In the genomic region with DNA sequence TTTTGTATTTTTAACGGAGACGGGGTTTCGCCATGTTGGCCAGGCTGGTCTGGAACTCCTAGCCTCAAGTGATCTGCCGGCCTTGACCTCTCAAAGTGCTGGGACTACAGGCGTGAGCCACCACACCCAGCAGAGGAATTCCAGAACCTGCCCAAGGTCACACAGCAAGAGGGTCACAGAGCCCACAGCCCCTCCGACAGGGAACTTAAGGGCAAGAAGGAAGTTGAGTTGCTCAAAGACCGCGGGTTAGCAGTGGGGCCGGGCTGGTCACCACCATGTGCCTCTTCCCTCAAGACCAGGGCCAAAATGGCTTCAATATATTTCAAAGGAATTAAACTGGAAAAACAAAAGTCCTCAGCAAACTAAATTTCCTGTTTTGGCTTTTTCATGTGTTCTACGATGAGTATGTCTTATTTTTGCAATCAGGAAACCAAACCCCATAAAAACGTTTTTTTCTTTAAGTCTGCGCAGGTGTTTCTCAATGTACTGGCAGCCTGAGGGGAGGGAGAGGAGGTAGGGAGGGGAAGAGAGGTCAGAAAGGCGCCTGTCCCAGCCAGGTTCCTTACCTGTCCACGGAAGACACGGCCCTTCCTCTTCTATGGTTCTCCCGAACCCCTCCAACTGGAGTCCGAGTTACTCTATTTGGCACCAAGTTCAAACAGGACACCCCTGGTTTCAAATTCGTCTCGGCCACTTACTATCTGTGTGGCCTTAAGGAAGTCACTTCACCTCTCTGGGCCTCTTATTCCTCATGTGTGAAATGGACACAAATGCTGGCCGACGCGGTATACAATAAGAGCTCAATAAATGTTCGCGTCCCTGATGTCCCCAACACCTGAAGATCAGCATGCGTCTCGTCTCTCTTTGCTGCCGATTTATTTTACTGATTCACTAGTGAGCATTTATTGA, we compare ENCODE assay signal across 1 cellular context.
TF ChIP-seq lines count a peak whose summit lies in the region.

No MANE protein-coding gene starts in this region.

TF ChIP-seq in GM12878, 131 proteins besides CTCF, POLR2A, EP300 and RAD21:
- TF ChIP-seq CHD1 (IDR thresholded peaks at IDR 0.05; ENCODE audit: low read depth, low read length) (peak; percentile 22), RUNX3 (IDR thresholded peaks at IDR 0.05; ENCODE audit: low read length) (no peak), ZNF217 (IDR thresholded peaks at IDR 0.05) (peak; percentile 61; the same call in 1 of the 2 replicates), PAX8 (IDR thresholded peaks at IDR 0.05) (no peak), JUNB (IDR thresholded peaks at IDR 0.05) (no peak), SIN3A (IDR thresholded peaks at IDR 0.05; ENCODE audit: low read depth, low read length) (no peak), CEBPB (IDR thresholded peaks at IDR 0.05; ENCODE audit: borderline replicate concordance in 1 of 2, low read depth in 2 of 2, low read length in 2 of 2) (no peak), WRNIP1 (IDR thresholded peaks at IDR 0.05; ENCODE audit: borderline replicate concordance, low read depth, low read length) (no peak), ETV6 (conservative IDR thresholded peaks at IDR 0.05 in 1 of 2, IDR thresholded peaks at IDR 0.05 in 1 of 2; ENCODE audit: borderline replicate concordance in 1 of 2, low read depth in 1 of 2) (no peak), CHD2 (IDR thresholded peaks at IDR 0.05; ENCODE audit: borderline replicate concordance, low read depth, low read length) (no peak), NR2C1 (IDR thresholded peaks at IDR 0.05) (no peak), SMC3 (IDR thresholded peaks at IDR 0.05; ENCODE audit: borderline replicate concordance, low read length) (no peak), RELA (IDR thresholded peaks at IDR 0.05; ENCODE audit: borderline replicate concordance, partially characterized antibody) (no peak), YBX1 (IDR thresholded peaks at IDR 0.05) (no peak), SMARCA5 (IDR thresholded peaks at IDR 0.05) (peak; percentile 80; the same call in 1 of the 2 replicates), MTA2 (IDR thresholded peaks at IDR 0.05; ENCODE audit: low read depth) (no peak), STAT3 (IDR thresholded peaks at IDR 0.05; ENCODE audit: low read depth, low read length) (no peak), ZZZ3 (IDR thresholded peaks at IDR 0.05; ENCODE audit: control insufficient read depth, insufficient read length, low read depth) (no peak), ATF7 (IDR thresholded peaks at IDR 0.05; ENCODE audit: low read depth) (peak; percentile 84), KLF5 (IDR thresholded peaks at IDR 0.05; ENCODE audit: partially characterized antibody) (peak; percentile 51), FOXK2 (IDR thresholded peaks at IDR 0.05) (peak; percentile 83), BHLHE40 (IDR thresholded peaks at IDR 0.05; ENCODE audit: borderline replicate concordance in 1 of 2, low read depth in 2 of 2, low read length in 1 of 2) (peak in 1 of 2 experiments; percentile 46; a peak in 2 of 4 replicates)
- TF ChIP-seq, protein P1, sequence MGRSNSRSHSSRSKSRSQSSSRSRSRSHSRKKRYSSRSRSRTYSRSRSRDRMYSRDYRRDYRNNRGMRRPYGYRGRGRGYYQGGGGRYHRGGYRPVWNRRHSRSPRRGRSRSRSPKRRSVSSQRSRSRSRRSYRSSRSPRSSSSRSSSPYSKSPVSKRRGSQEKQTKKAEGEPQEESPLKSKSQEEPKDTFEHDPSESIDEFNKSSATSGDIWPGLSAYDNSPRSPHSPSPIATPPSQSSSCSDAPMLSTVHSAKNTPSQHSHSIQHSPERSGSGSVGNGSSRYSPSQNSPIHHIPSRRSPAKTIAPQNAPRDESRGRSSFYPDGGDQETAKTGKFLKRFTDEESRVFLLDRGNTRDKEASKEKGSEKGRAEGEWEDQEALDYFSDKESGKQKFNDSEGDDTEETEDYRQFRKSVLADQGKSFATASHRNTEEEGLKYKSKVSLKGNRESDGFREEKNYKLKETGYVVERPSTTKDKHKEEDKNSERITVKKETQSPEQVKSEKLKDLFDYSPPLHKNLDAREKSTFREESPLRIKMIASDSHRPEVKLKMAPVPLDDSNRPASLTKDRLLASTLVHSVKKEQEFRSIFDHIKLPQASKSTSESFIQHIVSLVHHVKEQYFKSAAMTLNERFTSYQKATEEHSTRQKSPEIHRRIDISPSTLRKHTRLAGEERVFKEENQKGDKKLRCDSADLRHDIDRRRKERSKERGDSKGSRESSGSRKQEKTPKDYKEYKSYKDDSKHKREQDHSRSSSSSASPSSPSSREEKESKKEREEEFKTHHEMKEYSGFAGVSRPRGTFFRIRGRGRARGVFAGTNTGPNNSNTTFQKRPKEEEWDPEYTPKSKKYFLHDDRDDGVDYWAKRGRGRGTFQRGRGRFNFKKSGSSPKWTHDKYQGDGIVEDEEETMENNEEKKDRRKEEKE (IDR thresholded peaks at IDR 0.05): peak; percentile 55; the same call in 1 of the 2 replicates
- TF ChIP-seq, protein P2, sequence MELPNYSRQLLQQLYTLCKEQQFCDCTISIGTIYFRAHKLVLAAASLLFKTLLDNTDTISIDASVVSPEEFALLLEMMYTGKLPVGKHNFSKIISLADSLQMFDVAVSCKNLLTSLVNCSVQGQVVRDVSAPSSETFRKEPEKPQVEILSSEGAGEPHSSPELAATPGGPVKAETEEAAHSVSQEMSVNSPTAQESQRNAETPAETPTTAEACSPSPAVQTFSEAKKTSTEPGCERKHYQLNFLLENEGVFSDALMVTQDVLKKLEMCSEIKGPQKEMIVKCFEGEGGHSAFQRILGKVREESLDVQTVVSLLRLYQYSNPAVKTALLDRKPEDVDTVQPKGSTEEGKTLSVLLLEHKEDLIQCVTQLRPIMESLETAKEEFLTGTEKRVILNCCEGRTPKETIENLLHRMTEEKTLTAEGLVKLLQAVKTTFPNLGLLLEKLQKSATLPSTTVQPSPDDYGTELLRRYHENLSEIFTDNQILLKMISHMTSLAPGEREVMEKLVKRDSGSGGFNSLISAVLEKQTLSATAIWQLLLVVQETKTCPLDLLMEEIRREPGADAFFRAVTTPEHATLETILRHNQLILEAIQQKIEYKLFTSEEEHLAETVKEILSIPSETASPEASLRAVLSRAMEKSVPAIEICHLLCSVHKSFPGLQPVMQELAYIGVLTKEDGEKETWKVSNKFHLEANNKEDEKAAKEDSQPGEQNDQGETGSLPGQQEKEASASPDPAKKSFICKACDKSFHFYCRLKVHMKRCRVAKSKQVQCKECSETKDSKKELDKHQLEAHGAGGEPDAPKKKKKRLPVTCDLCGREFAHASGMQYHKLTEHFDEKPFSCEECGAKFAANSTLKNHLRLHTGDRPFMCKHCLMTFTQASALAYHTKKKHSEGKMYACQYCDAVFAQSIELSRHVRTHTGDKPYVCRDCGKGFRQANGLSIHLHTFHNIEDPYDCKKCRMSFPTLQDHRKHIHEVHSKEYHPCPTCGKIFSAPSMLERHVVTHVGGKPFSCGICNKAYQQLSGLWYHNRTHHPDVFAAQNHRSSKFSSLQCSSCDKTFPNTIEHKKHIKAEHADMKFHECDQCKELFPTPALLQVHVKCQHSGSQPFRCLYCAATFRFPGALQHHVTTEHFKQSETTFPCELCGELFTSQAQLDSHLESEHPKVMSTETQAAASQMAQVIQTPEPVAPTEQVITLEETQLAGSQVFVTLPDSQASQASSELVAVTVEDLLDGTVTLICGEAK (IDR thresholded peaks at IDR 0.05; ENCODE audit: borderline replicate concordance): peak; percentile 36; the same call in 1 of the 2 replicates
- TF ChIP-seq, protein P3, sequence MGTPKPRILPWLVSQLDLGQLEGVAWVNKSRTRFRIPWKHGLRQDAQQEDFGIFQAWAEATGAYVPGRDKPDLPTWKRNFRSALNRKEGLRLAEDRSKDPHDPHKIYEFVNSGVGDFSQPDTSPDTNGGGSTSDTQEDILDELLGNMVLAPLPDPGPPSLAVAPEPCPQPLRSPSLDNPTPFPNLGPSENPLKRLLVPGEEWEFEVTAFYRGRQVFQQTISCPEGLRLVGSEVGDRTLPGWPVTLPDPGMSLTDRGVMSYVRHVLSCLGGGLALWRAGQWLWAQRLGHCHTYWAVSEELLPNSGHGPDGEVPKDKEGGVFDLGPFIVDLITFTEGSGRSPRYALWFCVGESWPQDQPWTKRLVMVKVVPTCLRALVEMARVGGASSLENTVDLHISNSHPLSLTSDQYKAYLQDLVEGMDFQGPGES (IDR thresholded peaks at IDR 0.05): no peak
- TF ChIP-seq, protein P4, sequence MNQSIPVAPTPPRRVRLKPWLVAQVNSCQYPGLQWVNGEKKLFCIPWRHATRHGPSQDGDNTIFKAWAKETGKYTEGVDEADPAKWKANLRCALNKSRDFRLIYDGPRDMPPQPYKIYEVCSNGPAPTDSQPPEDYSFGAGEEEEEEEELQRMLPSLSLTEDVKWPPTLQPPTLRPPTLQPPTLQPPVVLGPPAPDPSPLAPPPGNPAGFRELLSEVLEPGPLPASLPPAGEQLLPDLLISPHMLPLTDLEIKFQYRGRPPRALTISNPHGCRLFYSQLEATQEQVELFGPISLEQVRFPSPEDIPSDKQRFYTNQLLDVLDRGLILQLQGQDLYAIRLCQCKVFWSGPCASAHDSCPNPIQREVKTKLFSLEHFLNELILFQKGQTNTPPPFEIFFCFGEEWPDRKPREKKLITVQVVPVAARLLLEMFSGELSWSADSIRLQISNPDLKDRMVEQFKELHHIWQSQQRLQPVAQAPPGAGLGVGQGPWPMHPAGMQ (IDR thresholded peaks at IDR 0.05; ENCODE audit: borderline replicate concordance): no peak
- TF ChIP-seq, protein P5, sequence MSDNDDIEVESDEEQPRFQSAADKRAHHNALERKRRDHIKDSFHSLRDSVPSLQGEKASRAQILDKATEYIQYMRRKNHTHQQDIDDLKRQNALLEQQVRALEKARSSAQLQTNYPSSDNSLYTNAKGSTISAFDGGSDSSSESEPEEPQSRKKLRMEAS (IDR thresholded peaks at IDR 0.05; ENCODE audit: low read depth, low read length): no peak
- TF ChIP-seq, protein P6, sequence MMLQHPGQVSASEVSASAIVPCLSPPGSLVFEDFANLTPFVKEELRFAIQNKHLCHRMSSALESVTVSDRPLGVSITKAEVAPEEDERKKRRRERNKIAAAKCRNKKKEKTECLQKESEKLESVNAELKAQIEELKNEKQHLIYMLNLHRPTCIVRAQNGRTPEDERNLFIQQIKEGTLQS (IDR thresholded peaks at IDR 0.05; ENCODE audit: borderline replicate concordance, extremely low read depth, low read depth, low read length): no peak
- TF ChIP-seq, protein P7, sequence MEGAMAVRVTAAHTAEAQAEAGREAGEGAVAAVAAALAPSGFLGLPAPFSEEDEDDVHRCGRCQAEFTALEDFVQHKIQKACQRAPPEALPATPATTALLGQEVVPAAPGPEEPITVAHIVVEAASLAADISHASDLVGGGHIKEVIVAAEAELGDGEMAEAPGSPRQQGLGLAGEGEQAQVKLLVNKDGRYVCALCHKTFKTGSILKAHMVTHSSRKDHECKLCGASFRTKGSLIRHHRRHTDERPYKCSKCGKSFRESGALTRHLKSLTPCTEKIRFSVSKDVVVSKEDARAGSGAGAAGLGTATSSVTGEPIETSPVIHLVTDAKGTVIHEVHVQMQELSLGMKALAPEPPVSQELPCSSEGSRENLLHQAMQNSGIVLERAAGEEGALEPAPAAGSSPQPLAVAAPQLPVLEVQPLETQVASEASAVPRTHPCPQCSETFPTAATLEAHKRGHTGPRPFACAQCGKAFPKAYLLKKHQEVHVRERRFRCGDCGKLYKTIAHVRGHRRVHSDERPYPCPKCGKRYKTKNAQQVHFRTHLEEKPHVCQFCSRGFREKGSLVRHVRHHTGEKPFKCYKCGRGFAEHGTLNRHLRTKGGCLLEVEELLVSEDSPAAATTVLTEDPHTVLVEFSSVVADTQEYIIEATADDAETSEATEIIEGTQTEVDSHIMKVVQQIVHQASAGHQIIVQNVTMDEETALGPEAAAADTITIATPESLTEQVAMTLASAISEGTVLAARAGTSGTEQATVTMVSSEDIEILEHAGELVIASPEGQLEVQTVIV (IDR thresholded peaks at IDR 0.05; ENCODE audit: borderline replicate concordance, partially characterized antibody): no peak
- TF ChIP-seq, protein P8, sequence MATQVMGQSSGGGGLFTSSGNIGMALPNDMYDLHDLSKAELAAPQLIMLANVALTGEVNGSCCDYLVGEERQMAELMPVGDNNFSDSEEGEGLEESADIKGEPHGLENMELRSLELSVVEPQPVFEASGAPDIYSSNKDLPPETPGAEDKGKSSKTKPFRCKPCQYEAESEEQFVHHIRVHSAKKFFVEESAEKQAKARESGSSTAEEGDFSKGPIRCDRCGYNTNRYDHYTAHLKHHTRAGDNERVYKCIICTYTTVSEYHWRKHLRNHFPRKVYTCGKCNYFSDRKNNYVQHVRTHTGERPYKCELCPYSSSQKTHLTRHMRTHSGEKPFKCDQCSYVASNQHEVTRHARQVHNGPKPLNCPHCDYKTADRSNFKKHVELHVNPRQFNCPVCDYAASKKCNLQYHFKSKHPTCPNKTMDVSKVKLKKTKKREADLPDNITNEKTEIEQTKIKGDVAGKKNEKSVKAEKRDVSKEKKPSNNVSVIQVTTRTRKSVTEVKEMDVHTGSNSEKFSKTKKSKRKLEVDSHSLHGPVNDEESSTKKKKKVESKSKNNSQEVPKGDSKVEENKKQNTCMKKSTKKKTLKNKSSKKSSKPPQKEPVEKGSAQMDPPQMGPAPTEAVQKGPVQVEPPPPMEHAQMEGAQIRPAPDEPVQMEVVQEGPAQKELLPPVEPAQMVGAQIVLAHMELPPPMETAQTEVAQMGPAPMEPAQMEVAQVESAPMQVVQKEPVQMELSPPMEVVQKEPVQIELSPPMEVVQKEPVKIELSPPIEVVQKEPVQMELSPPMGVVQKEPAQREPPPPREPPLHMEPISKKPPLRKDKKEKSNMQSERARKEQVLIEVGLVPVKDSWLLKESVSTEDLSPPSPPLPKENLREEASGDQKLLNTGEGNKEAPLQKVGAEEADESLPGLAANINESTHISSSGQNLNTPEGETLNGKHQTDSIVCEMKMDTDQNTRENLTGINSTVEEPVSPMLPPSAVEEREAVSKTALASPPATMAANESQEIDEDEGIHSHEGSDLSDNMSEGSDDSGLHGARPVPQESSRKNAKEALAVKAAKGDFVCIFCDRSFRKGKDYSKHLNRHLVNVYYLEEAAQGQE (IDR thresholded peaks at IDR 0.05; ENCODE audit: low read depth, low read length): no peak
- TF ChIP-seq, protein P9, sequence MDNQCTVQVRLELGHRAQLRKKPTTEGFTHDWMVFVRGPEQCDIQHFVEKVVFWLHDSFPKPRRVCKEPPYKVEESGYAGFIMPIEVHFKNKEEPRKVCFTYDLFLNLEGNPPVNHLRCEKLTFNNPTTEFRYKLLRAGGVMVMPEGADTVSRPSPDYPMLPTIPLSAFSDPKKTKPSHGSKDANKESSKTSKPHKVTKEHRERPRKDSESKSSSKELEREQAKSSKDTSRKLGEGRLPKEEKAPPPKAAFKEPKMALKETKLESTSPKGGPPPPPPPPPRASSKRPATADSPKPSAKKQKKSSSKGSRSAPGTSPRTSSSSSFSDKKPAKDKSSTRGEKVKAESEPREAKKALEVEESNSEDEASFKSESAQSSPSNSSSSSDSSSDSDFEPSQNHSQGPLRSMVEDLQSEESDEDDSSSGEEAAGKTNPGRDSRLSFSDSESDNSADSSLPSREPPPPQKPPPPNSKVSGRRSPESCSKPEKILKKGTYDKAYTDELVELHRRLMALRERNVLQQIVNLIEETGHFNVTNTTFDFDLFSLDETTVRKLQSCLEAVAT (IDR thresholded peaks at IDR 0.05): no peak
- TF ChIP-seq, protein P10, sequence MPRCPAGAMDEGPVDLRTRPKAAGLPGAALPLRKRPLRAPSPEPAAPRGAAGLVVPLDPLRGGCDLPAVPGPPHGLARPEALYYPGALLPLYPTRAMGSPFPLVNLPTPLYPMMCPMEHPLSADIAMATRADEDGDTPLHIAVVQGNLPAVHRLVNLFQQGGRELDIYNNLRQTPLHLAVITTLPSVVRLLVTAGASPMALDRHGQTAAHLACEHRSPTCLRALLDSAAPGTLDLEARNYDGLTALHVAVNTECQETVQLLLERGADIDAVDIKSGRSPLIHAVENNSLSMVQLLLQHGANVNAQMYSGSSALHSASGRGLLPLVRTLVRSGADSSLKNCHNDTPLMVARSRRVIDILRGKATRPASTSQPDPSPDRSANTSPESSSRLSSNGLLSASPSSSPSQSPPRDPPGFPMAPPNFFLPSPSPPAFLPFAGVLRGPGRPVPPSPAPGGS (IDR thresholded peaks at IDR 0.05; ENCODE audit: borderline replicate concordance, insufficient read depth, low read depth, low read length, poor library complexity, severe bottlenecking): no peak
